ENCODE assay signal across 1 cellular context in genomic region chr17:44199553-44200477, GRCh38.
TF ChIP-seq lines count a peak whose summit lies in the region.

ATXN7L3 (minus strand) TSS chr17:44199884; CDS start chr17:44198070, 1,814 bp downstream.

TF ChIP-seq in HepG2, 621 proteins besides CTCF, POLR2A, EP300 and RAD21 (continued from another document):
- TF ChIP-seq DBP (CRISPR knock-in tag; IDR thresholded peaks at IDR 0.05; ENCODE audit: not compliant biosample characterization): no peak
- peak; percentile 84 for TF ChIP-seq NFYC (CRISPR knock-in tag; IDR thresholded peaks at IDR 0.05)
- no peak for TF ChIP-seq ZMYM3 (CRISPR knock-in tag; IDR thresholded peaks at IDR 0.05)
- 0 out of 2 replicates have a peak, but pooled peaks have one; percentile 17 for TF ChIP-seq KDM3A (CRISPR knock-in tag; IDR thresholded peaks at IDR 0.05; ENCODE audit: low read depth)
- TF ChIP-seq, protein P1, sequence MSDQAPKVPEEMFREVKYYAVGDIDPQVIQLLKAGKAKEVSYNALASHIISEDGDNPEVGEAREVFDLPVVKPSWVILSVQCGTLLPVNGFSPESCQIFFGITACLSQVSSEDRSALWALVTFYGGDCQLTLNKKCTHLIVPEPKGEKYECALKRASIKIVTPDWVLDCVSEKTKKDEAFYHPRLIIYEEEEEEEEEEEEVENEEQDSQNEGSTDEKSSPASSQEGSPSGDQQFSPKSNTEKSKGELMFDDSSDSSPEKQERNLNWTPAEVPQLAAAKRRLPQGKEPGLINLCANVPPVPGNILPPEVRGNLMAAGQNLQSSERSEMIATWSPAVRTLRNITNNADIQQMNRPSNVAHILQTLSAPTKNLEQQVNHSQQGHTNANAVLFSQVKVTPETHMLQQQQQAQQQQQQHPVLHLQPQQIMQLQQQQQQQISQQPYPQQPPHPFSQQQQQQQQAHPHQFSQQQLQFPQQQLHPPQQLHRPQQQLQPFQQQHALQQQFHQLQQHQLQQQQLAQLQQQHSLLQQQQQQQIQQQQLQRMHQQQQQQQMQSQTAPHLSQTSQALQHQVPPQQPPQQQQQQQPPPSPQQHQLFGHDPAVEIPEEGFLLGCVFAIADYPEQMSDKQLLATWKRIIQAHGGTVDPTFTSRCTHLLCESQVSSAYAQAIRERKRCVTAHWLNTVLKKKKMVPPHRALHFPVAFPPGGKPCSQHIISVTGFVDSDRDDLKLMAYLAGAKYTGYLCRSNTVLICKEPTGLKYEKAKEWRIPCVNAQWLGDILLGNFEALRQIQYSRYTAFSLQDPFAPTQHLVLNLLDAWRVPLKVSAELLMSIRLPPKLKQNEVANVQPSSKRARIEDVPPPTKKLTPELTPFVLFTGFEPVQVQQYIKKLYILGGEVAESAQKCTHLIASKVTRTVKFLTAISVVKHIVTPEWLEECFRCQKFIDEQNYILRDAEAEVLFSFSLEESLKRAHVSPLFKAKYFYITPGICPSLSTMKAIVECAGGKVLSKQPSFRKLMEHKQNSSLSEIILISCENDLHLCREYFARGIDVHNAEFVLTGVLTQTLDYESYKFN (CRISPR knock-in tag; conservative IDR thresholded peaks at IDR 0.05): peak; percentile 54; the same call in 1 of the 2 replicates
- TF ChIP-seq MAFG (CRISPR knock-in tag; IDR thresholded peaks at IDR 0.05): no peak
- TF ChIP-seq IRF2 (CRISPR knock-in tag; IDR thresholded peaks at IDR 0.05): peak; percentile 41; the same call in 1 of the 2 replicates
- peak; percentile 31; the same call in 1 of the 2 replicates for TF ChIP-seq PPARG (CRISPR knock-in tag; conservative IDR thresholded peaks at IDR 0.05)
- no peak for TF ChIP-seq ZNF180 (CRISPR knock-in tag; IDR thresholded peaks at IDR 0.05; ENCODE audit: borderline replicate concordance, low read depth)
- TF ChIP-seq ZNF20 (CRISPR knock-in tag; IDR thresholded peaks at IDR 0.05): no peak
- 0 out of 2 replicates have a peak, but pooled peaks have one; percentile 41 for TF ChIP-seq MEIS2 (CRISPR knock-in tag; IDR thresholded peaks at IDR 0.05)
- TF ChIP-seq, protein P2, sequence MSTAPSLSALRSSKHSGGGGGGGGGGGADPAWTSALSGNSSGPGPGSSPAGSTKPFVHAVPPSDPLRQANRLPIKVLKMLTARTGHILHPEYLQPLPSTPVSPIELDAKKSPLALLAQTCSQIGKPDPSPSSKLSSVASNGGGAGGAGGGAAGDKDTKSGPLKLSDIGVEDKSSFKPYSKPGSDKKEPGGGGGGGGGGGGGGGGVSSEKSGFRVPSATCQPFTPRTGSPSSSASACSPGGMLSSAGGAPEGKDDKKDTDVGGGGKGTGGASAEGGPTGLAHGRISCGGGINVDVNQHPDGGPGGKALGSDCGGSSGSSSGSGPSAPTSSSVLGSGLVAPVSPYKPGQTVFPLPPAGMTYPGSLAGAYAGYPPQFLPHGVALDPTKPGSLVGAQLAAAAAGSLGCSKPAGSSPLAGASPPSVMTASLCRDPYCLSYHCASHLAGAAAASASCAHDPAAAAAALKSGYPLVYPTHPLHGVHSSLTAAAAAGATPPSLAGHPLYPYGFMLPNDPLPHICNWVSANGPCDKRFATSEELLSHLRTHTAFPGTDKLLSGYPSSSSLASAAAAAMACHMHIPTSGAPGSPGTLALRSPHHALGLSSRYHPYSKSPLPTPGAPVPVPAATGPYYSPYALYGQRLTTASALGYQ (CRISPR knock-in tag; IDR thresholded peaks at IDR 0.05): peak; percentile 25; the same call in 1 of the 2 replicates
- TF ChIP-seq, protein P3, sequence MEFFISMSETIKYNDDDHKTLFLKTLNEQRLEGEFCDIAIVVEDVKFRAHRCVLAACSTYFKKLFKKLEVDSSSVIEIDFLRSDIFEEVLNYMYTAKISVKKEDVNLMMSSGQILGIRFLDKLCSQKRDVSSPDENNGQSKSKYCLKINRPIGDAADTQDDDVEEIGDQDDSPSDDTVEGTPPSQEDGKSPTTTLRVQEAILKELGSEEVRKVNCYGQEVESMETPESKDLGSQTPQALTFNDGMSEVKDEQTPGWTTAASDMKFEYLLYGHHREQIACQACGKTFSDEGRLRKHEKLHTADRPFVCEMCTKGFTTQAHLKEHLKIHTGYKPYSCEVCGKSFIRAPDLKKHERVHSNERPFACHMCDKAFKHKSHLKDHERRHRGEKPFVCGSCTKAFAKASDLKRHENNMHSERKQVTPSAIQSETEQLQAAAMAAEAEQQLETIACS (CRISPR knock-in tag; IDR thresholded peaks at IDR 0.05): peak; percentile 91
- TF ChIP-seq KLF12 (CRISPR knock-in tag; IDR thresholded peaks at IDR 0.05; ENCODE audit: borderline replicate concordance): peak; percentile 83; the same call in 1 of the 2 replicates
- TF ChIP-seq, protein P4, sequence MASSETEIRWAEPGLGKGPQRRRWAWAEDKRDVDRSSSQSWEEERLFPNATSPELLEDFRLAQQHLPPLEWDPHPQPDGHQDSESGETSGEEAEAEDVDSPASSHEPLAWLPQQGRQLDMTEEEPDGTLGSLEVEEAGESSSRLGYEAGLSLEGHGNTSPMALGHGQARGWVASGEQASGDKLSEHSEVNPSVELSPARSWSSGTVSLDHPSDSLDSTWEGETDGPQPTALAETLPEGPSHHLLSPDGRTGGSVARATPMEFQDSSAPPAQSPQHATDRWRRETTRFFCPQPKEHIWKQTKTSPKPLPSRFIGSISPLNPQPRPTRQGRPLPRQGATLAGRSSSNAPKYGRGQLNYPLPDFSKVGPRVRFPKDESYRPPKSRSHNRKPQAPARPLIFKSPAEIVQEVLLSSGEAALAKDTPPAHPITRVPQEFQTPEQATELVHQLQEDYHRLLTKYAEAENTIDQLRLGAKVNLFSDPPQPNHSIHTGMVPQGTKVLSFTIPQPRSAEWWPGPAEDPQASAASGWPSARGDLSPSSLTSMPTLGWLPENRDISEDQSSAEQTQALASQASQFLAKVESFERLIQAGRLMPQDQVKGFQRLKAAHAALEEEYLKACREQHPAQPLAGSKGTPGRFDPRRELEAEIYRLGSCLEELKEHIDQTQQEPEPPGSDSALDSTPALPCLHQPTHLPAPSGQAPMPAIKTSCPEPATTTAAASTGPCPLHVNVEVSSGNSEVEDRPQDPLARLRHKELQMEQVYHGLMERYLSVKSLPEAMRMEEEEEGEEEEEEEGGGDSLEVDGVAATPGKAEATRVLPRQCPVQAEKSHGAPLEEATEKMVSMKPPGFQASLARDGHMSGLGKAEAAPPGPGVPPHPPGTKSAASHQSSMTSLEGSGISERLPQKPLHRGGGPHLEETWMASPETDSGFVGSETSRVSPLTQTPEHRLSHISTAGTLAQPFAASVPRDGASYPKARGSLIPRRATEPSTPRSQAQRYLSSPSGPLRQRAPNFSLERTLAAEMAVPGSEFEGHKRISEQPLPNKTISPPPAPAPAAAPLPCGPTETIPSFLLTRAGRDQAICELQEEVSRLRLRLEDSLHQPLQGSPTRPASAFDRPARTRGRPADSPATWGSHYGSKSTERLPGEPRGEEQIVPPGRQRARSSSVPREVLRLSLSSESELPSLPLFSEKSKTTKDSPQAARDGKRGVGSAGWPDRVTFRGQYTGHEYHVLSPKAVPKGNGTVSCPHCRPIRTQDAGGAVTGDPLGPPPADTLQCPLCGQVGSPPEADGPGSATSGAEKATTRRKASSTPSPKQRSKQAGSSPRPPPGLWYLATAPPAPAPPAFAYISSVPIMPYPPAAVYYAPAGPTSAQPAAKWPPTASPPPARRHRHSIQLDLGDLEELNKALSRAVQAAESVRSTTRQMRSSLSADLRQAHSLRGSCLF (CRISPR knock-in tag; IDR thresholded peaks at IDR 0.05; ENCODE audit: borderline replicate concordance): no peak
- TF ChIP-seq TBL1XR1 (IDR thresholded peaks at IDR 0.05; ENCODE audit: borderline replicate concordance, low read length, partially characterized antibody): no peak
- TF ChIP-seq MAF1 (CRISPR knock-in tag; IDR thresholded peaks at IDR 0.05; ENCODE audit: borderline replicate concordance): no peak
- TF ChIP-seq TP53 (CRISPR knock-in tag; conservative IDR thresholded peaks at IDR 0.05): no peak
- no peak for TF ChIP-seq PLRG1 (conservative IDR thresholded peaks at IDR 0.05)
- no peak for TF ChIP-seq SATB2 (CRISPR knock-in tag; IDR thresholded peaks at IDR 0.05)
- TF ChIP-seq MXI1 (IDR thresholded peaks at IDR 0.05; ENCODE audit: borderline replicate concordance, low read depth, low read length): peak; percentile 76; the same call in 1 of the 3 replicates
- no peak for TF ChIP-seq SMAD1 (CRISPR knock-in tag; IDR thresholded peaks at IDR 0.05; ENCODE audit: borderline replicate concordance, low read depth)
- no peak; the same call in 1 of the 2 replicates for TF ChIP-seq ZNF609 (CRISPR knock-in tag; IDR thresholded peaks at IDR 0.05; ENCODE audit: borderline replicate concordance)
- TF ChIP-seq KDM2A (CRISPR knock-in tag; IDR thresholded peaks at IDR 0.05; ENCODE audit: borderline replicate concordance, low read depth): no peak
- TF ChIP-seq, protein P5, sequence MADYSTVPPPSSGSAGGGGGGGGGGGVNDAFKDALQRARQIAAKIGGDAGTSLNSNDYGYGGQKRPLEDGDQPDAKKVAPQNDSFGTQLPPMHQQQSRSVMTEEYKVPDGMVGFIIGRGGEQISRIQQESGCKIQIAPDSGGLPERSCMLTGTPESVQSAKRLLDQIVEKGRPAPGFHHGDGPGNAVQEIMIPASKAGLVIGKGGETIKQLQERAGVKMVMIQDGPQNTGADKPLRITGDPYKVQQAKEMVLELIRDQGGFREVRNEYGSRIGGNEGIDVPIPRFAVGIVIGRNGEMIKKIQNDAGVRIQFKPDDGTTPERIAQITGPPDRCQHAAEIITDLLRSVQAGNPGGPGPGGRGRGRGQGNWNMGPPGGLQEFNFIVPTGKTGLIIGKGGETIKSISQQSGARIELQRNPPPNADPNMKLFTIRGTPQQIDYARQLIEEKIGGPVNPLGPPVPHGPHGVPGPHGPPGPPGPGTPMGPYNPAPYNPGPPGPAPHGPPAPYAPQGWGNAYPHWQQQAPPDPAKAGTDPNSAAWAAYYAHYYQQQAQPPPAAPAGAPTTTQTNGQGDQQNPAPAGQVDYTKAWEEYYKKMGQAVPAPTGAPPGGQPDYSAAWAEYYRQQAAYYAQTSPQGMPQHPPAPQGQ (CRISPR knock-in tag; IDR thresholded peaks at IDR 0.05; ENCODE audit: borderline replicate concordance): no peak
- TF ChIP-seq SALL2 (CRISPR knock-in tag; IDR thresholded peaks at IDR 0.05): peak; percentile 17
